In genomic region chr11:131845255-131845654, GRCh38 we compare ENCODE assay signal across 29 cellular contexts.
A peak's percentile ranks its signal among the peaks of the same experiment; 100 is the strongest.
DNase-seq lines count a peak whose midpoint lies in the region; ATAC-seq and TF ChIP-seq lines count a peak whose summit lies in the region.
"Had no signal": no experiment of that assay in that cellular context is flagged by ENCODE, and none has a peak within 500 bp of the region (broad histone marks: within the 10 kb centered on the region; RNA-seq: fewer than 3 reads in every experiment).

No MANE protein-coding gene starts in this region.

- POLR2A ChIA-PET in WTC11 (lab: Charles Lee) = no interaction called here

- H3K4me3 ChIP-seq in GM23338 (peak overlapping the region; percentile 3; the same call in 1 of the 2 replicates), iPS DF 6.9 (ENCODE audit: low read length) (no peak overlapping the region), neural progenitor cell (no peak overlapping the region), right cardiac atrium (ENCODE audit: low read length) (no peak overlapping the region)
- H3K4me3 ChIP-seq: GM12878, HAP-1, SJSA1 had no signal

- H3K79me2 ChIP-seq in GM23338 (replicated peaks; ENCODE audit: insufficient read depth) (no peaks in the 10 kb centered on the region), neural progenitor cell (ENCODE audit: low read depth) (no peaks in the 10 kb centered on the region)

- no peak overlapping the region for H3K9ac ChIP-seq in neural progenitor cell
- H3K9ac ChIP-seq: KMS-11 had no signal

- no peaks in the 10 kb centered on the region for H4K20me1 ChIP-seq in GM23338 (replicated peaks; ENCODE audit: insufficient read depth)
- no peaks in the 10 kb centered on the region for H4K20me1 ChIP-seq in neural progenitor cell (ENCODE audit: low read depth)

- H2AFZ ChIP-seq in GM23338 (no peak overlapping the region), neural progenitor cell (replicated peaks) (no peak overlapping the region)

- H3K27me3 Mint-ChIP-seq in GM23338 (ENCODE audit: insufficient read depth, low read depth, poor library complexity) (peaks cover 5% of the 10 kb centered on the region), WTC11 (ENCODE audit: low read depth) (no peaks in the 10 kb centered on the region; the same call in 1 of the 2 replicates), neural progenitor cell (ENCODE audit: insufficient read depth, low read depth) (peaks cover 6% of the 10 kb centered on the region)
- H3K27me3 Mint-ChIP-seq: B cell; CD8-positive, alpha-beta memory T cell had no signal

- H3K27ac ChIP-seq in GM23338 (ENCODE audit: low read depth) (peak overlapping the region; percentile 33), iPS DF 6.9 (ENCODE audit: low read length) (no peak overlapping the region), neural progenitor cell (no peak overlapping the region), right cardiac atrium (ENCODE audit: low read length) (no peak overlapping the region)
- H3K27ac ChIP-seq: 22Rv1, C4-2B, KMS-11, SJSA1 had no signal

- CTCF ChIA-PET in WTC11 (lab: Charles Lee) = interaction anchor here (0.6 to 5.6 kb wide), 9 partner anchors 23 to 281 kb away, joined by 3 to 37 read pairs (median 4); no protein-coding TSS in a partner anchor

- H3K9me2 ChIP-seq in GM23338 (ENCODE audit: insufficient read depth) = no peaks in the 10 kb centered on the region

- no peak for TF ChIP-seq CTCF in GM23338 (conservative IDR thresholded peaks at IDR 0.05; ENCODE audit: low read depth in 2 of 2)
- no peak for TF ChIP-seq CTCF in WTC11 (IDR thresholded peaks at IDR 0.05)
- no peak for TF ChIP-seq CTCF in neural progenitor cell (IDR thresholded peaks at IDR 0.05)

- H3K27me3 ChIP-seq in GM23338 (ENCODE audit: insufficient read depth) (no peaks in the 10 kb centered on the region), iPS DF 6.9 (ENCODE audit: control insufficient read depth, insufficient read depth, low read length) (no peaks in the 10 kb centered on the region), neural progenitor cell (no peaks in the 10 kb centered on the region), right cardiac atrium (ENCODE audit: control insufficient read depth, insufficient read depth) (no peaks in the 10 kb centered on the region)
- H3K27me3 ChIP-seq: SJSA1 had no signal

- no peaks in the 10 kb centered on the region; the same call in 1 of the 2 replicates for H3K9me3 ChIP-seq in iPS DF 6.9 (ENCODE audit: control insufficient read depth, insufficient read depth, low read length)
- no peaks in the 10 kb centered on the region for H3K9me3 ChIP-seq in neural progenitor cell (ENCODE audit: low read depth)
- no peaks in the 10 kb centered on the region for H3K9me3 ChIP-seq in right cardiac atrium (ENCODE audit: control insufficient read depth, low read length)
- H3K9me3 ChIP-seq: HAP-1, SJSA1 had no signal

- H3K27ac Mint-ChIP-seq in GM23338 (no peak overlapping the region), WTC11 (no peak overlapping the region), neural progenitor cell (no peak overlapping the region)
- H3K27ac Mint-ChIP-seq: B cell; CD8-positive, alpha-beta memory T cell had no signal

- H3K4me3 Mint-ChIP-seq in GM23338 = no peak overlapping the region
- H3K4me3 Mint-ChIP-seq in WTC11 = peak overlapping the region; percentile 15; the same call in 1 of the 2 replicates
- no peak overlapping the region for H3K4me3 Mint-ChIP-seq in neural progenitor cell
- H3K4me3 Mint-ChIP-seq: B cell; CD8-positive, alpha-beta memory T cell had no signal

- H3K4me1 ChIP-seq in GM23338 (ENCODE audit: insufficient read depth) (peaks cover 43% of the 10 kb centered on the region), iPS DF 6.9 (ENCODE audit: control insufficient read depth, insufficient read depth, low read length) (no peaks in the 10 kb centered on the region), neural progenitor cell (peaks cover 36% of the 10 kb centered on the region), right cardiac atrium (ENCODE audit: control insufficient read depth, insufficient read depth, low read length) (no peaks in the 10 kb centered on the region)
- H3K4me1 ChIP-seq: HAP-1, SJSA1 had no signal

- H3F3A ChIP-seq in GM23338 (replicated peaks; ENCODE audit: low read depth) (no peaks in the 10 kb centered on the region), neural progenitor cell (ENCODE audit: low read depth) (peaks cover 3% of the 10 kb centered on the region)

- peak overlapping the region; percentile 54 for H3K4me2 ChIP-seq in GM23338
- peak overlapping the region; percentile 50 for H3K4me2 ChIP-seq in neural progenitor cell
- H3K4me2 ChIP-seq: KMS-11 had no signal

- no peak for TF ChIP-seq POLR2A in GM18505 (IDR thresholded peaks at IDR 0.05; ENCODE audit: borderline replicate concordance, extremely low read depth, insufficient read depth, insufficient read length)

- no peaks in the 10 kb centered on the region for H3K36me3 Mint-ChIP-seq in GM23338 (ENCODE audit: low read depth)
- no peaks in the 10 kb centered on the region for H3K36me3 Mint-ChIP-seq in WTC11
- no peaks in the 10 kb centered on the region for H3K36me3 Mint-ChIP-seq in neural progenitor cell

- intact Hi-C loops in right cardiac atrium (cut with DNase I) = no loop called here

- ATAC-seq in GM23338 (peak; percentile 96), WTC11 (peak; percentile 92), GM18505 (IDR thresholded peaks at IDR 0.05; ENCODE audit: unreplicated experiment) (no peak), right cardiac atrium (no peak)
- ATAC-seq: GM12878, PC-3, Right ventricle myocardium inferior had no signal

- no peaks in the 10 kb centered on the region for H3K9me3 Mint-ChIP-seq in GM23338
- H3K9me3 Mint-ChIP-seq in WTC11 = 0 out of 2 replicates have a peak, but pooled peaks cover 4% of the 10 kb centered on the region
- no peaks in the 10 kb centered on the region for H3K9me3 Mint-ChIP-seq in neural progenitor cell

- DNase-seq in GM23338 (ENCODE audit: low spot score) (peak; percentile 77), WTC11 (ENCODE audit: low spot score) (peak; percentile 59), iPS DF 6.9 (ENCODE audit: low read depth, low spot score) (peak; percentile 39), neural progenitor cell (ENCODE audit: low spot score) (no peak), right cardiac atrium (no peak)
- DNase-seq in stimulated activated CD4-positive, alpha-beta T cell treated with anti-CD3 and anti-CD28 coated beads, Interleukin-1b, Interleukin-23, amount 100 ng/mL, for 48 hours = no peak
- DNase-seq: CD8-positive, alpha-beta memory T cell; DMS 273 treated with DMSO at 0.1 percent for 48 hours; DMS79; EL; GDM1; IMR-90; MM.1S; NCI-H1694 treated with DMSO at 0.1 percent for 48 hours; NCI-H2081; NCI-H2171 treated with DMSO at 0.1 percent for 48 hours; NCI-H345; NCI-H510A treated with DMSO at 0.1 percent for 48 hours; NCI-H748 treated with DMSO at 0.1 percent for 48 hours; PC-3 had no signal

- H3K36me3 ChIP-seq in GM23338 (ENCODE audit: insufficient read depth) (no peaks in the 10 kb centered on the region), iPS DF 6.9 (ENCODE audit: control insufficient read depth, insufficient read depth, low read length) (no peaks in the 10 kb centered on the region), neural progenitor cell (no peaks in the 10 kb centered on the region)
- H3K36me3 ChIP-seq: HAP-1, SJSA1 had no signal

- no CpG with 5 or more reads among the region's 4 CpGs for WGBS in iPS DF 6.9 (ENCODE audit: insufficient coverage, insufficient read length)
- 66% methylated on average over 4 of the region's 4 CpGs for WGBS in right cardiac atrium

- H3K4me1 Mint-ChIP-seq in GM23338 (peaks cover 51% of the 10 kb centered on the region), WTC11 (peaks cover 55% of the 10 kb centered on the region), neural progenitor cell (peaks cover 17% of the 10 kb centered on the region)
- H3K4me1 Mint-ChIP-seq: B cell; CD8-positive, alpha-beta memory T cell had no signal

TF ChIP-seq in WTC11, 78 proteins besides CTCF, POLR2A, EP300 and RAD21:
- no peak for TF ChIP-seq EMX1 (CRISPR knock-in tag; IDR thresholded peaks at IDR 0.05)
- no peak for TF ChIP-seq SMAD4 (CRISPR knock-in tag; IDR thresholded peaks at IDR 0.05)
- peak; percentile 100 for TF ChIP-seq ZNF232 (CRISPR knock-in tag; IDR thresholded peaks at IDR 0.05)
- TF ChIP-seq TEAD1 (CRISPR knock-in tag; IDR thresholded peaks at IDR 0.05) = peak; percentile 37; the same call in 1 of the 2 replicates
- 0 out of 2 replicates have a peak, but pooled peaks have one; percentile 4 for TF ChIP-seq ZNF423 (CRISPR knock-in tag; IDR thresholded peaks at IDR 0.05)
- no peak for TF ChIP-seq ZNF416 (CRISPR knock-in tag; IDR thresholded peaks at IDR 0.05)
- TF ChIP-seq ATF3 (CRISPR knock-in tag; conservative IDR thresholded peaks at IDR 0.05) = no peak
- TF ChIP-seq SP1 (CRISPR knock-in tag; conservative IDR thresholded peaks at IDR 0.05) = peak; percentile 41; the same call in 1 of the 2 replicates
- TF ChIP-seq ZBTB21 (CRISPR knock-in tag; IDR thresholded peaks at IDR 0.05; ENCODE audit: borderline replicate concordance) = no peak

Comparison
In these comparisons a context has a peak if more than half of its experiments do, and no peak if none do; other contexts are left out.
1. ATAC-seq: peak in GM23338 (single experiment) and WTC11 (single experiment); none in GM18505 (single experiment) and right cardiac atrium (0 of 2).
2. DNase-seq: peak in GM23338 (single experiment), WTC11 (single experiment) and iPS DF 6.9 (single experiment); none in neural progenitor cell (single experiment), right cardiac atrium (0 of 3) and stimulated activated CD4-positive, alpha-beta T cell treated with anti-CD3 and anti-CD28 coated beads, Interleukin-1b, Interleukin-23, amount 100 ng/mL, for 48 hours (single experiment).